ENCODE assay signal across 10 cellular contexts in genomic region chr18:13893418-13893760, GRCh38. TPM values are rescaled to one million over a fixed set of nuclear protein-coding genes. Genes with fewer than 3 reads are reported as not detected.
A peak's percentile ranks its signal among the peaks of the same experiment; 100 is the strongest.
DNase-seq lines count a peak whose midpoint lies in the region; ATAC-seq and TF ChIP-seq lines count a peak whose summit lies in the region.
"Had no signal": no experiment of that assay in that cellular context is flagged by ENCODE, and none has a peak within 500 bp of the region (broad histone marks: within the 10 kb centered on the region; RNA-seq: fewer than 3 reads in every experiment).

No MANE protein-coding gene starts in this region.

- H3K4me3 Mint-ChIP-seq in CD14-positive monocyte: no peak overlapping the region
- no peak overlapping the region for H3K4me3 Mint-ChIP-seq in HFFc6

- H3K27ac Mint-ChIP-seq in CD14-positive monocyte (no peak overlapping the region), HFFc6 (no peak overlapping the region)

- intact Hi-C loops in left colon (cut with DNase I, micrococcal nuclease) (no loop called here), CD14-positive monocyte (cut with micrococcal nuclease) (no loop called here)

- H3K27me3 Mint-ChIP-seq in CD14-positive monocyte (ENCODE audit: low read depth in 3 of 3) (peaks cover 0 to 7% (median 5%) of the 10 kb centered on the region in 3 donors), HFFc6 (ENCODE audit: insufficient read depth) (no peaks in the 10 kb centered on the region)

- DNase-seq in NOMO-1 treated with dmso at 0.1 percent for 144 hours (lab: John Stamatoyannopoulos, UW; ENCODE audit: unreplicated experiment): peak; percentile 79
- DNase-seq in left colon: no peak
- DNase-seq in CD14-positive monocyte (ENCODE audit: low spot score): no peak
- DNase-seq in mesenteric fat pad (ENCODE audit: low spot score): no peak
- DNase-seq in HFFc6: no peak
- DNase-seq: stimulated activated CD4-positive, alpha-beta T cell treated with anti-CD3 and anti-CD28 coated beads, Interleukin-12 subunit alpha, Interleukin-12 subunit beta, amount 100 ng/mL, for 4 hours had no signal

- peaks cover 5% of the 10 kb centered on the region for H3K4me1 Mint-ChIP-seq in CD14-positive monocyte
- H3K4me1 Mint-ChIP-seq in HFFc6 (ENCODE audit: low read depth): no peaks in the 10 kb centered on the region

- peaks cover 0 to 7% (median 0%) of the 10 kb centered on the region in 7 donors for H3K9me3 Mint-ChIP-seq in CD14-positive monocyte
- peaks cover 50% of the 10 kb centered on the region for H3K9me3 Mint-ChIP-seq in HFFc6

- H3K36me3 Mint-ChIP-seq in CD14-positive monocyte (no peaks in the 10 kb centered on the region), HFFc6 (ENCODE audit: low read depth) (peaks cover 4% of the 10 kb centered on the region; the same call in 1 of the 2 replicates)

- TF ChIP-seq CTCF in CD14-positive monocyte (IDR thresholded peaks at IDR 0.05): no peak
- TF ChIP-seq CTCF in HFFc6 (IDR thresholded peaks at IDR 0.05): no peak

- ATAC-seq in GM18502 (IDR thresholded peaks at IDR 0.05; ENCODE audit: poor library complexity, unreplicated experiment): peak; percentile 97
- ATAC-seq in GM19468 (IDR thresholded peaks at IDR 0.05; ENCODE audit: extremely low read depth, unreplicated experiment): peak; percentile 96
- ATAC-seq in HG03064 (IDR thresholded peaks at IDR 0.05; ENCODE audit: low read depth, unreplicated experiment): peak; percentile 99
- ATAC-seq in left colon: no peak

RNA-seq across cellular contexts. Expression of gene MC2R, which starts 21.9 kb away (rescaled TPM):
- not detected for total RNA-seq in left colon
- not detected for polyA plus RNA-seq in CD14-positive monocyte
- total RNA-seq in mesenteric fat pad: not detected
- total RNA-seq in HFFc6 (2021; fragmentation: NEBNext Ultra II Directional; extraction: Animal tissue kit (Norgen Biotek cat#: 25700)): not detected
- total RNA-seq: lung microvascular endothelial cell had no signal
